1 cellular context compared by ENCODE assay signal in genomic region chr1:22645936-22646335, GRCh38.
A peak's percentile ranks its signal among the peaks of the same experiment; 100 is the strongest.
TF ChIP-seq lines count a peak whose summit lies in the region.

No MANE protein-coding gene starts in this region.

TF ChIP-seq in H1, 55 proteins besides CTCF, POLR2A, EP300 and RAD21:
- TF ChIP-seq FOSL1 (IDR thresholded peaks at IDR 0.05; ENCODE audit: insufficient read depth, low read depth, low read length) (no peak), POLR2AphosphoS5 (IDR thresholded peaks at IDR 0.05; ENCODE audit: low read depth, low read length) (peak; percentile 30; the same call in 1 of the 2 replicates), BCL11A (IDR thresholded peaks at IDR 0.05; ENCODE audit: low read depth in 2 of 2, low read length in 2 of 2) (no peak)
